36 cellular contexts compared by ENCODE assay signal in the genomic region with DNA sequence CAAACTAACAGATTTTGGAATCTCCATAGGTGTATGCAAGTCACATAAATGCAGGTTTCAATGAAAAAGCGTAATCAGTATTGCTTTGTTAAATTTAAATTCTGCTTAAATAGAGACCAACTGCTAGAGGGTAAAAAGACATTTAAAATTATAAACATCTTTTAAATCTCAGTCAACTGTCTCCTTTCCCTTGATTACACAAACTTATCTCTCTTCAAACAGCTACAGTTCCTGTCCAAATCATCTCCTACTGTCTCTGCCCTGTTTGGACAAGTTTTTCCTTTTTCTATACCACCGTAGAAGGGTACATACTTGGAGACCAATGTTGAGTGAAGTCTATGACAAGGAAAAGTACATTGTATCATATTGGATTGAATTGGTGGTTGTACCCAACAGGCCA.
"Had no signal": no experiment of that assay in that cellular context is flagged by ENCODE, and none has a peak within 500 bp of the region (broad histone marks: within the 10 kb centered on the region; RNA-seq: fewer than 3 reads in every experiment).

No MANE protein-coding gene starts in this region.

- H3K27ac Mint-ChIP-seq: activated CD8-positive, alpha-beta T cell treated with anti-CD3 and anti-CD28 coated beads for 36 hours; activated naive CD4-positive, alpha-beta T cell treated with anti-CD3 and anti-CD28 coated beads, Interleukin-2, amount 50 U/mL, for 24 hours; T-cell had no signal

- FAIRE-seq: astrocyte, bronchial epithelial cell had no signal

- H3K4me3 Mint-ChIP-seq: activated CD4-positive, alpha-beta T cell treated with anti-CD3 and anti-CD28 coated beads, Interleukin-2, amount 10 ng/mL, durations not matched to agents 24 days and 14 days; activated CD8-positive, alpha-beta T cell treated with anti-CD3 and anti-CD28 coated beads for 36 hours; activated naive CD4-positive, alpha-beta T cell treated with anti-CD3 and anti-CD28 coated beads, Interleukin-2, amount 50 U/mL, for 24 hours; activated T-cell treated with anti-CD3 and anti-CD28 coated beads, Interleukin-2, amount 50 U/mL, for 72 hours; activated T-helper 17 cell treated with anti-CD3 and anti-CD28 coated beads, Interleukin-2, amount 50 U/mL, for 72 hours; T-cell had no signal

- H3K27me3 ChIP-seq: adrenal gland, body of pancreas, MG63, Peyer's patch, SJSA1 had no signal

- H3K36me3 ChIP-seq: adrenal gland, Peyer's patch had no signal

- H3K9me2 ChIP-seq: SK-N-SH had no signal

- H3K9me3 ChIP-seq: adrenal gland, body of pancreas, MG63, Peyer's patch, SJSA1, SK-N-SH had no signal

- H3K27ac ChIP-seq: body of pancreas, Peyer's patch, SJSA1 had no signal

- H3K9ac ChIP-seq: SK-N-SH had no signal

- H3K4me1 ChIP-seq: Peyer's patch had no signal

- H3K4me3 ChIP-seq: body of pancreas, MG63, Peyer's patch, SJSA1 had no signal

- ATAC-seq: activated CD8-positive, alpha-beta T cell treated with anti-CD3 and anti-CD28 coated beads for 36 hours; activated T-cell treated with anti-CD3 and anti-CD28 coated beads, Interleukin-2, amount 50 U/mL, for 72 hours; activated T-helper 17 cell treated with anti-CD3 and anti-CD28 coated beads, Interleukin-2, amount 50 U/mL, for 72 hours; body of pancreas; PC-3; T-cell had no signal

- DNase-seq: activated CD4-positive, alpha-beta T cell treated with anti-CD3 and anti-CD28 coated beads, Interleukin-2, amount 10 ng/mL, durations not matched to agents 24 days and 14 days; activated CD4-positive, alpha-beta T cell treated with anti-CD3 and anti-CD28 coated beads, Interleukin-2, amount 50 U/mL, for 4 hours; activated CD8-positive, alpha-beta T cell treated with anti-CD3 and anti-CD28 coated beads for 36 hours; activated effector memory CD4-positive, alpha-beta T cell treated with anti-CD3 and anti-CD28 coated beads, Interleukin-2, amount 50 U/mL, for 16 hours; activated naive CD4-positive, alpha-beta T cell treated with Interleukin-2 at 50 U/mL for 16 hours; activated T-cell treated with anti-CD3 and anti-CD28 coated beads, Interleukin-2, amount 50 U/mL, for 1 hour; activated T-cell treated with anti-CD3 and anti-CD28 coated beads, Interleukin-2, amount 50 U/mL, for 72 hours; adrenal gland; body of pancreas; central memory CD4-positive, alpha-beta T cell; Kasumi-1; KG1; MG63; NCI-H1048; NCI-H1105 treated with DMSO at 0.1 percent for 48 hours; NCI-H1436; NCI-H1694; NCI-H1930; NCI-H2081 treated with DMSO at 0.1 percent for 48 hours; NCI-H510A; NCI-H526; NCI-H748 treated with DMSO at 0.1 percent for 48 hours; NK-92 treated with Interleukin-12 subunit alpha and Interleukin-12 subunit beta, amount 100 ng/mL, for 24 hours; PC-3; Peyer's patch; RPMI8226; SHP77 treated with DMSO at 0.1 percent for 48 hours; SK-N-SH; T-cell; T-helper 2 cell; T-helper 9 cell had no signal

- H3K9me3 Mint-ChIP-seq: activated CD4-positive, alpha-beta T cell treated with anti-CD3 and anti-CD28 coated beads, Interleukin-2, amount 10 ng/mL, durations not matched to agents 24 days and 14 days; activated CD8-positive, alpha-beta T cell treated with anti-CD3 and anti-CD28 coated beads for 36 hours; activated naive CD4-positive, alpha-beta T cell treated with anti-CD3 and anti-CD28 coated beads, Interleukin-2, amount 50 U/mL, for 24 hours; activated T-helper 17 cell treated with anti-CD3 and anti-CD28 coated beads, Interleukin-2, amount 50 U/mL, for 72 hours; T-cell had no signal

- H3K27me3 Mint-ChIP-seq: activated CD4-positive, alpha-beta T cell treated with anti-CD3 and anti-CD28 coated beads, Interleukin-2, amount 10 ng/mL, durations not matched to agents 24 days and 14 days; activated CD8-positive, alpha-beta T cell treated with anti-CD3 and anti-CD28 coated beads for 36 hours; activated naive CD4-positive, alpha-beta T cell treated with anti-CD3 and anti-CD28 coated beads, Interleukin-2, amount 50 U/mL, for 24 hours; activated T-helper 17 cell treated with anti-CD3 and anti-CD28 coated beads, Interleukin-2, amount 50 U/mL, for 72 hours; T-cell had no signal
